ENCODE assay signal across 9 cellular contexts in genomic region chr19:12833747-12834417, GRCh38. TPM values are rescaled to one million over a fixed set of nuclear protein-coding genes. Genes with fewer than 3 reads are reported as not detected.
DNase-seq lines count a peak whose midpoint lies in the region; ATAC-seq and TF ChIP-seq lines count a peak whose summit lies in the region.
"Had no signal": no experiment of that assay in that cellular context is flagged by ENCODE, and none has a peak within 500 bp of the region (broad histone marks: within the 10 kb centered on the region; RNA-seq: fewer than 3 reads in every experiment).

No MANE protein-coding gene starts in this region.

- peak overlapping the region; percentile 64 for H3K9ac ChIP-seq in ES-I3 (ENCODE audit: low read depth, low read length)
- no peak overlapping the region for H3K9ac ChIP-seq in skeletal muscle satellite cell (ENCODE audit: low read depth, low read length)

- H3K36me3 Mint-ChIP-seq in activated CD4-positive, alpha-beta memory T cell treated with anti-CD3 and anti-CD28 coated beads, Interleukin-2, amount 10 ng/mL, durations not matched to agents 7 days and 5 days (ENCODE audit: low read depth), result no peaks in the 10 kb centered on the region
- H3K36me3 Mint-ChIP-seq in HFFc6 (ENCODE audit: low read depth), result no peaks in the 10 kb centered on the region
- no peaks in the 10 kb centered on the region for H3K36me3 Mint-ChIP-seq in activated T-helper 2 cell treated with anti-CD3 and anti-CD28 coated beads, Interferon-gamma antibody, Interleukin-2, Interleukin-4, amounts not matched to agents 10 μg/mL and 5 μg/mL and 100 μg/mL, durations not matched to agents 14 hours and 24 hours and 36 hours (ENCODE audit: low read depth)

- POLR2A ChIA-PET in activated CD4-positive, alpha-beta memory T cell treated with anti-CD3 and anti-CD28 coated beads, Interleukin-2, amount 10 ng/mL, durations not matched to agents 7 days and 5 days (lab: Charles Lee), result no interaction called here

- H3K4me1 ChIP-seq in ES-I3 (ENCODE audit: insufficient read depth, low read length) (peaks cover 5% of the 10 kb centered on the region), skeletal muscle satellite cell (ENCODE audit: control insufficient read depth, insufficient read depth, low read length) (no peaks in the 10 kb centered on the region)

- H3K4me2 ChIP-seq in skeletal muscle satellite cell (ENCODE audit: low read length), result peak overlapping the region; percentile 74

- CTCF ChIA-PET in activated CD4-positive, alpha-beta memory T cell treated with anti-CD3 and anti-CD28 coated beads, Interleukin-2, amount 10 ng/mL, durations not matched to agents 7 days and 5 days (lab: Charles Lee), result interaction anchor here (0.7 to 0.9 kb wide), 2 partner anchors 28 to 1490 kb away, joined by 3 read pairs; partner anchors contain the start of gene RNASEH2A

- intact Hi-C loops in activated T-helper 2 cell treated with anti-CD3 and anti-CD28 coated beads, Interferon-gamma antibody, Interleukin-2, Interleukin-4, amounts not matched to agents 10 μg/mL and 5 μg/mL and 100 μg/mL, durations not matched to agents 14 hours and 24 hours and 36 hours (cut with micrococcal nuclease), result no loop called here

- H3K4me1 Mint-ChIP-seq in activated CD4-positive, alpha-beta memory T cell treated with anti-CD3 and anti-CD28 coated beads, Interleukin-2, amount 10 ng/mL, durations not matched to agents 7 days and 5 days, result peaks cover 29% of the 10 kb centered on the region
- peaks cover 17% of the 10 kb centered on the region; the same call in 1 of the 2 replicates for H3K4me1 Mint-ChIP-seq in HFFc6 (ENCODE audit: low read depth)
- H3K4me1 Mint-ChIP-seq in activated T-helper 2 cell treated with anti-CD3 and anti-CD28 coated beads, Interferon-gamma antibody, Interleukin-2, Interleukin-4, amounts not matched to agents 10 μg/mL and 5 μg/mL and 100 μg/mL, durations not matched to agents 14 hours and 24 hours and 36 hours (ENCODE audit: low read depth), result peaks cover 20% of the 10 kb centered on the region

- H3K27me3 Mint-ChIP-seq in activated CD4-positive, alpha-beta memory T cell treated with anti-CD3 and anti-CD28 coated beads, Interleukin-2, amount 10 ng/mL, durations not matched to agents 7 days and 5 days, result peaks cover 67% of the 10 kb centered on the region
- H3K27me3 Mint-ChIP-seq in HFFc6 (ENCODE audit: insufficient read depth), result peaks cover 42% of the 10 kb centered on the region
- H3K27me3 Mint-ChIP-seq in activated T-helper 2 cell treated with anti-CD3 and anti-CD28 coated beads, Interferon-gamma antibody, Interleukin-2, Interleukin-4, amounts not matched to agents 10 μg/mL and 5 μg/mL and 100 μg/mL, durations not matched to agents 14 hours and 24 hours and 36 hours (ENCODE audit: low read depth), result peaks cover 59% of the 10 kb centered on the region

- H3K36me3 ChIP-seq in ES-I3 (ENCODE audit: insufficient read depth, low read length) (no peaks in the 10 kb centered on the region), skeletal muscle satellite cell (ENCODE audit: insufficient read depth, low read length) (no peaks in the 10 kb centered on the region)

- DNase-seq in NCI-H146 (lab: John Stamatoyannopoulos, UW), result peak; percentile 82
- DNase-seq in activated CD4-positive, alpha-beta memory T cell treated with anti-CD3 and anti-CD28 coated beads, Interleukin-2, amount 10 ng/mL, durations not matched to agents 7 days and 5 days, result peak; percentile 48
- peak; percentile 57 for DNase-seq in germinal center (ENCODE audit: low spot score)
- DNase-seq in HFFc6, result no peak
- DNase-seq in activated T-helper 2 cell treated with anti-CD3 and anti-CD28 coated beads, Interferon-gamma antibody, Interleukin-2, Interleukin-4, amounts not matched to agents 10 μg/mL and 5 μg/mL and 100 μg/mL, durations not matched to agents 14 hours and 24 hours and 36 hours (ENCODE audit: low spot score), result no peak

- TF ChIP-seq CTCF in HFFc6 (IDR thresholded peaks at IDR 0.05), result no peak

- H3K9me3 ChIP-seq in ES-I3 (ENCODE audit: control insufficient read depth, insufficient read depth, low read length), result no peaks in the 10 kb centered on the region
- no peaks in the 10 kb centered on the region for H3K9me3 ChIP-seq in skeletal muscle satellite cell (replicated peaks; ENCODE audit: low read length)

- no peaks in the 10 kb centered on the region for H3K9me3 Mint-ChIP-seq in activated CD4-positive, alpha-beta memory T cell treated with anti-CD3 and anti-CD28 coated beads, Interleukin-2, amount 10 ng/mL, durations not matched to agents 7 days and 5 days
- no peaks in the 10 kb centered on the region for H3K9me3 Mint-ChIP-seq in HFFc6
- no peaks in the 10 kb centered on the region for H3K9me3 Mint-ChIP-seq in activated T-helper 2 cell treated with anti-CD3 and anti-CD28 coated beads, Interferon-gamma antibody, Interleukin-2, Interleukin-4, amounts not matched to agents 10 μg/mL and 5 μg/mL and 100 μg/mL, durations not matched to agents 14 hours and 24 hours and 36 hours

- ATAC-seq in HG03175 (IDR thresholded peaks at IDR 0.05; ENCODE audit: unreplicated experiment), result no peak

- H3K27me3 ChIP-seq in skeletal muscle satellite cell (ENCODE audit: control insufficient read depth, insufficient read depth, low read length), result peaks cover 77% of the 10 kb centered on the region

- no peak overlapping the region for H3K27ac Mint-ChIP-seq in activated CD4-positive, alpha-beta memory T cell treated with anti-CD3 and anti-CD28 coated beads, Interleukin-2, amount 10 ng/mL, durations not matched to agents 7 days and 5 days
- H3K27ac Mint-ChIP-seq in HFFc6, result no peak overlapping the region
- no peak overlapping the region for H3K27ac Mint-ChIP-seq in activated T-helper 2 cell treated with anti-CD3 and anti-CD28 coated beads, Interferon-gamma antibody, Interleukin-2, Interleukin-4, amounts not matched to agents 10 μg/mL and 5 μg/mL and 100 μg/mL, durations not matched to agents 14 hours and 24 hours and 36 hours

- peak overlapping the region; percentile 51 for H3K4me3 ChIP-seq in skeletal muscle satellite cell (ENCODE audit: low read length)

- H3K4me3 Mint-ChIP-seq in activated CD4-positive, alpha-beta memory T cell treated with anti-CD3 and anti-CD28 coated beads, Interleukin-2, amount 10 ng/mL, durations not matched to agents 7 days and 5 days, result no peak overlapping the region
- no peak overlapping the region for H3K4me3 Mint-ChIP-seq in HFFc6
- no peak overlapping the region for H3K4me3 Mint-ChIP-seq in activated T-helper 2 cell treated with anti-CD3 and anti-CD28 coated beads, Interferon-gamma antibody, Interleukin-2, Interleukin-4, amounts not matched to agents 10 μg/mL and 5 μg/mL and 100 μg/mL, durations not matched to agents 14 hours and 24 hours and 36 hours (ENCODE audit: low read depth)

RNA-seq across cellular contexts. Expression of gene RTBDN, which starts 0.5 kb away (rescaled TPM):
- total RNA-seq in activated CD4-positive, alpha-beta memory T cell treated with anti-CD3 and anti-CD28 coated beads, Interleukin-2, amount 10 ng/mL, durations not matched to agents 7 days and 5 days, result not detected
- total RNA-seq in skeletal muscle satellite cell (2012; rRNA removed), result not detected in 2 replicates
- total RNA-seq in HFFc6 (2021; fragmentation: NEBNext Ultra II Directional; extraction: Animal tissue kit (Norgen Biotek cat#: 25700)), result not detected
- not detected in 2 replicates for total RNA-seq in activated T-helper 2 cell treated with anti-CD3 and anti-CD28 coated beads, Interferon-gamma antibody, Interleukin-2, Interleukin-4, amounts not matched to agents 10 μg/mL and 5 μg/mL and 100 μg/mL, durations not matched to agents 14 hours and 24 hours and 36 hours
- total RNA-seq: RPMI7951 had no signal

RNA-seq across cellular contexts. Expression of gene MAST1, which starts 4.4 kb away (rescaled TPM):
- total RNA-seq in activated CD4-positive, alpha-beta memory T cell treated with anti-CD3 and anti-CD28 coated beads, Interleukin-2, amount 10 ng/mL, durations not matched to agents 7 days and 5 days, result 1 to 10 TPM; 1.1 to 2.1 TPM
- 0.22 TPM in 1 of 2 replicates, not detected in the other for total RNA-seq in skeletal muscle satellite cell (2012; rRNA removed)
- under 1 TPM in 3 of 6 experiments, not detected in 3; 0.09 to 0.34 (median 0.26) TPM for total RNA-seq in HFFc6 (2021; fragmentation: NEBNext Ultra II Directional; extraction: Animal tissue kit (Norgen Biotek cat#: 25700))
- total RNA-seq in activated T-helper 2 cell treated with anti-CD3 and anti-CD28 coated beads, Interferon-gamma antibody, Interleukin-2, Interleukin-4, amounts not matched to agents 10 μg/mL and 5 μg/mL and 100 μg/mL, durations not matched to agents 14 hours and 24 hours and 36 hours, result 5.2 and 6.5 TPM in 2 replicates

RNA-seq across cellular contexts. Expression of gene RNASEH2A, which starts 27.5 kb away (rescaled TPM):
- 10 to 100 TPM; 34.8 to 38.4 TPM for total RNA-seq in activated CD4-positive, alpha-beta memory T cell treated with anti-CD3 and anti-CD28 coated beads, Interleukin-2, amount 10 ng/mL, durations not matched to agents 7 days and 5 days
- 25.6 and 28.4 TPM in 2 replicates for total RNA-seq in skeletal muscle satellite cell (2012; rRNA removed)
- 10 to 100 TPM; 17.9 to 43.2 (median 37.7) TPM for total RNA-seq in HFFc6 (2021; fragmentation: NEBNext Ultra II Directional; extraction: Animal tissue kit (Norgen Biotek cat#: 25700))
- 38.3 and 40.6 TPM in 2 replicates for total RNA-seq in activated T-helper 2 cell treated with anti-CD3 and anti-CD28 coated beads, Interferon-gamma antibody, Interleukin-2, Interleukin-4, amounts not matched to agents 10 μg/mL and 5 μg/mL and 100 μg/mL, durations not matched to agents 14 hours and 24 hours and 36 hours

RNA-seq across cellular contexts. Expression of gene THSD8, which starts 32.0 kb away (rescaled TPM):
- total RNA-seq in activated CD4-positive, alpha-beta memory T cell treated with anti-CD3 and anti-CD28 coated beads, Interleukin-2, amount 10 ng/mL, durations not matched to agents 7 days and 5 days, result 10 to 100 TPM; 19.2 to 25.5 TPM
- total RNA-seq in skeletal muscle satellite cell (2012; rRNA removed), result not detected in 2 replicates
- total RNA-seq in HFFc6 (2021; fragmentation: NEBNext Ultra II Directional; extraction: Animal tissue kit (Norgen Biotek cat#: 25700)), result 10 to 100 TPM; 14.1 to 30.3 (median 25.6) TPM
- 28.6 and 29.8 TPM in 2 replicates for total RNA-seq in activated T-helper 2 cell treated with anti-CD3 and anti-CD28 coated beads, Interferon-gamma antibody, Interleukin-2, Interleukin-4, amounts not matched to agents 10 μg/mL and 5 μg/mL and 100 μg/mL, durations not matched to agents 14 hours and 24 hours and 36 hours
- total RNA-seq: RPMI7951 had no signal

RNA-seq across cellular contexts. Expression of gene PRDX2, which starts 32.3 kb away (rescaled TPM):
- 100 to 1,000 TPM; 234 to 240 TPM for total RNA-seq in activated CD4-positive, alpha-beta memory T cell treated with anti-CD3 and anti-CD28 coated beads, Interleukin-2, amount 10 ng/mL, durations not matched to agents 7 days and 5 days
- 112 and 139 TPM in 2 replicates for total RNA-seq in skeletal muscle satellite cell (2012; rRNA removed)
- 100 to 1,000 TPM; 214 to 269 (median 229) TPM for total RNA-seq in HFFc6 (2021; fragmentation: NEBNext Ultra II Directional; extraction: Animal tissue kit (Norgen Biotek cat#: 25700))
- 274 and 279 TPM in 2 replicates for total RNA-seq in activated T-helper 2 cell treated with anti-CD3 and anti-CD28 coated beads, Interferon-gamma antibody, Interleukin-2, Interleukin-4, amounts not matched to agents 10 μg/mL and 5 μg/mL and 100 μg/mL, durations not matched to agents 14 hours and 24 hours and 36 hours

Comparison
In these comparisons a context has a peak if more than half of its experiments do, and no peak if none do; other contexts are left out.
1. DNase-seq: peak in NCI-H146 (single experiment), activated CD4-positive, alpha-beta memory T cell treated with anti-CD3 and anti-CD28 coated beads, Interleukin-2, amount 10 ng/mL, durations not matched to agents 7 days and 5 days (single experiment) and germinal center (single experiment); none in HFFc6 (single experiment) and activated T-helper 2 cell treated with anti-CD3 and anti-CD28 coated beads, Interferon-gamma antibody, Interleukin-2, Interleukin-4, amounts not matched to agents 10 μg/mL and 5 μg/mL and 100 μg/mL, durations not matched to agents 14 hours and 24 hours and 36 hours (single experiment).